23 cellular contexts compared by ENCODE assay signal in genomic region chr1:68183895-68184294, GRCh38. TPM values are rescaled to one million over a fixed set of nuclear protein-coding genes. Genes with fewer than 3 reads are reported as not detected.
DNase-seq lines count a peak whose midpoint lies in the region; ATAC-seq, FAIRE-seq and TF ChIP-seq lines count a peak whose summit lies in the region.
"Had no signal": no experiment of that assay in that cellular context is flagged by ENCODE, and none has a peak within 500 bp of the region (broad histone marks: within the 10 kb centered on the region; RNA-seq: fewer than 3 reads in every experiment).

No MANE protein-coding gene starts in this region.

- TF ChIP-seq EP300 in GM12878 (IDR thresholded peaks at IDR 0.05; ENCODE audit: borderline replicate concordance in 1 of 2, control insufficient read depth in 1 of 2, low read depth in 2 of 2, low read length in 2 of 2): no peak

- peak; percentile 16; the same call in 2 of the 3 replicates for ATAC-seq in GM12878
- ATAC-seq in GM19397 (IDR thresholded peaks at IDR 0.05; ENCODE audit: unreplicated experiment): no peak
- ATAC-seq: A549, HCT116 had no signal

- no peak overlapping the region for H3K4me3 ChIP-seq in GM12878
- H3K4me3 ChIP-seq: A549; BLaER1 treated with 17β-estradiol and CSF1 and Interleukin-3, amounts not matched to agents 10 nM and 100 nM; GM23248 had no signal

- POLR2A ChIA-PET in GM12878 (lab: Charles Lee): no interaction called here

- H3K4me2 ChIP-seq in GM12878 (ENCODE audit: control insufficient read depth, insufficient read depth): no peak overlapping the region
- H3K4me2 ChIP-seq: A549; BLaER1 treated with 17β-estradiol and CSF1 and Interleukin-3, amounts not matched to agents 10 nM and 100 nM had no signal

- FAIRE-seq in H54 (lab: Jason Lieb, UNC) (peak; percentile 15), GM12878 (lab: Jason Lieb, UNC) (no peak)
- FAIRE-seq: A549, D721Med, GM12892, H1 had no signal

- H3K9ac ChIP-seq in GM12878 (ENCODE audit: control insufficient read depth, insufficient read depth, low read length): no peak overlapping the region
- H3K9ac ChIP-seq: BLaER1 treated with 17β-estradiol and CSF1 and Interleukin-3, amounts not matched to agents 10 nM and 100 nM; GM23248 had no signal

- BruUV-seq in GM12878 (replicated peaks; lab: Mats Ljungman, UMichigan): no TSS peak

- intact Hi-C loops in GM12878 (cut with micrococcal nuclease; ENCODE audit: unreplicated experiment): no loop called here

- no peak overlapping the region for H3K27ac ChIP-seq in GM12878 (ENCODE audit: control insufficient read depth, insufficient read depth)
- H3K27ac ChIP-seq: 22Rv1; A549; BLaER1 treated with 17β-estradiol and CSF1 and Interleukin-3, amounts not matched to agents 10 nM and 100 nM; GM23248 had no signal

- no peak for TF ChIP-seq CTCF in GM12878 (IDR thresholded peaks at IDR 0.05 in 2 of 3, conservative IDR thresholded peaks at IDR 0.05 in 1 of 3; ENCODE audit: control insufficient read depth in 2 of 3, extremely low read depth in 1 of 3, insufficient read depth in 1 of 3, low read depth in 3 of 3, low read length in 3 of 3)

- H2AFZ ChIP-seq in GM12878 (ENCODE audit: control insufficient read depth, low read depth, low read length): no peak overlapping the region
- H2AFZ ChIP-seq: GM23248 had no signal

- SMC1A ChIA-PET in GM12878 (lab: Charles Lee; ENCODE audit: uncharacterized antibody, unreplicated experiment): interaction anchor here (0.8 to 1.0 kb wide), 3 partner anchors 9 to 13 kb away, joined by 3 to 4 read pairs (median 4); no protein-coding TSS in a partner anchor

- H3K9me3 ChIP-seq in GM12878 (replicated peaks; ENCODE audit: control insufficient read depth, insufficient read depth, low read length): no peaks in the 10 kb centered on the region
- H3K9me3 ChIP-seq: A549; BE2C; BLaER1 treated with 17β-estradiol and CSF1 and Interleukin-3, amounts not matched to agents 10 nM and 100 nM had no signal

- RAD21 ChIA-PET in GM12878 (lab: Charles Lee; ENCODE audit: unreplicated experiment): no interaction called here

- peaks cover 11% of the 10 kb centered on the region for H3K4me1 ChIP-seq in GM12878 (ENCODE audit: control insufficient read depth, insufficient read depth, low read length)
- H3K4me1 ChIP-seq: BE2C had no signal

- H3K36me3 ChIP-seq in GM12878 (ENCODE audit: control insufficient read depth in 2 of 2, insufficient read depth in 2 of 2, low read length in 1 of 2): no peaks in the 10 kb centered on the region
- H3K36me3 ChIP-seq: BE2C; BLaER1 treated with 17β-estradiol and CSF1 and Interleukin-3, amounts not matched to agents 10 nM and 100 nM had no signal

- no peaks in the 10 kb centered on the region for H3K79me2 ChIP-seq in GM12878 (ENCODE audit: control insufficient read depth, insufficient read depth, low read length)

- 22% methylated on average over 2 of the region's 2 CpGs for WGBS in GM12878 (ENCODE audit: insufficient coverage, insufficient replicate concordance, low lambda C conversion rate, missing lambda C conversion rate)

- in situ Hi-C loops in GM12878 (cut with MboI): no loop called here

- H3K27me3 ChIP-seq in GM12878 (replicated peaks in 1 of 2; ENCODE audit: control insufficient read depth in 2 of 2, insufficient read depth in 2 of 2, low read length in 1 of 2): no peaks in the 10 kb centered on the region; a peak in 1 of 4 replicates
- H3K27me3 ChIP-seq: BE2C; BLaER1 treated with 17β-estradiol and CSF1 and Interleukin-3, amounts not matched to agents 10 nM and 100 nM had no signal

- TF ChIP-seq RAD21 in GM12878 (IDR thresholded peaks at IDR 0.05; ENCODE audit: insufficient read depth, low read depth, low read length): no peak

- CTCF ChIA-PET in GM12878 (lab: Yijun Ruan, JAX): interaction anchor here (0.9 to 1.6 kb wide), 2 partner anchors 10 to 64 kb away, joined by 3 to 5 read pairs; no protein-coding TSS in a partner anchor

- H4K20me1 ChIP-seq in GM12878 (ENCODE audit: control insufficient read depth, insufficient read depth): no peaks in the 10 kb centered on the region
- H4K20me1 ChIP-seq: BLaER1 treated with 17β-estradiol and CSF1 and Interleukin-3, amounts not matched to agents 10 nM and 100 nM had no signal

- DNase-seq in H54 (ENCODE audit: insufficient read length, low spot score) (no peak), GM12878 (ENCODE audit: low read depth, low spot score) (no peak), fibroblast of peridontal ligament (ENCODE audit: extremely low read depth) (peak; percentile 55), SIG-M5 treated with dmso at 0.1 percent for 504 hours (lab: John Stamatoyannopoulos, UW; ENCODE audit: unreplicated experiment) (no peak), DMS79 (lab: John Stamatoyannopoulos, UW) (no peak)
- DNase-seq: ACHN; AML-193; BE2C; CD4-positive, alpha-beta T cell; CD8-positive, alpha-beta memory T cell; DMS 273 treated with DMSO at 0.1 percent for 48 hours; DMS79 treated with DMSO at 0.1 percent for 48 hours; GF-D8; GM23248; H9 had no signal

- no peak for TF ChIP-seq POLR2A in H54 (IDR thresholded peaks at IDR 0.05; ENCODE audit: low read depth, low read length)
- TF ChIP-seq POLR2A in GM12878 (IDR thresholded peaks at IDR 0.05; ENCODE audit: low read depth, low read length): no peak

TF ChIP-seq in GM12878, 131 proteins besides CTCF, POLR2A, EP300 and RAD21:
- TF ChIP-seq, protein P1, sequence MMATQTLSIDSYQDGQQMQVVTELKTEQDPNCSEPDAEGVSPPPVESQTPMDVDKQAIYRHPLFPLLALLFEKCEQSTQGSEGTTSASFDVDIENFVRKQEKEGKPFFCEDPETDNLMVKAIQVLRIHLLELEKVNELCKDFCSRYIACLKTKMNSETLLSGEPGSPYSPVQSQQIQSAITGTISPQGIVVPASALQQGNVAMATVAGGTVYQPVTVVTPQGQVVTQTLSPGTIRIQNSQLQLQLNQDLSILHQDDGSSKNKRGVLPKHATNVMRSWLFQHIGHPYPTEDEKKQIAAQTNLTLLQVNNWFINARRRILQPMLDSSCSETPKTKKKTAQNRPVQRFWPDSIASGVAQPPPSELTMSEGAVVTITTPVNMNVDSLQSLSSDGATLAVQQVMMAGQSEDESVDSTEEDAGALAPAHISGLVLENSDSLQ (IDR thresholded peaks at IDR 0.05): no peak
- TF ChIP-seq IRF5 (IDR thresholded peaks at IDR 0.05; ENCODE audit: borderline replicate concordance): no peak
- no peak for TF ChIP-seq TAF1 (IDR thresholded peaks at IDR 0.05; ENCODE audit: borderline replicate concordance, low read depth, low read length)
- TF ChIP-seq RFX5 (IDR thresholded peaks at IDR 0.05; ENCODE audit: low read depth, low read length): no peak
- TF ChIP-seq RBBP5 (conservative IDR thresholded peaks at IDR 0.05): no peak
- no peak for TF ChIP-seq ASH2L (IDR thresholded peaks at IDR 0.05; ENCODE audit: borderline replicate concordance, low read depth)
- TF ChIP-seq HCFC1 (IDR thresholded peaks at IDR 0.05; ENCODE audit: low read length): no peak
- TF ChIP-seq NFYA (IDR thresholded peaks at IDR 0.05; ENCODE audit: borderline replicate concordance, low read depth, low read length): no peak
TF ChIP-seq in GM12878: peak in this region for 0.

RNA-seq across cellular contexts. Expression of gene WLS, which starts 48.4 kb away (rescaled TPM):
- total RNA-seq in GM12878 (2013; cell fraction: nucleolus; rRNA removed): not detected in 2 replicates
- total RNA-seq in GM12878 (2014; rRNA removed) (not detected in 2 replicates), GM12878 (2014; rRNA removed; fragmentation: Illumina TruSeq; extraction: Trizol) (not detected in 2 replicates), GM12878 (2021) (0.35 and 0.36 TPM in 2 replicates)
- not detected for polyA plus RNA-seq in GM12878 (2011; ENCODE audit: low read depth)
- polyA plus RNA-seq in GM12878 (2011; rRNA removed) (0.04 and 0.06 TPM in 2 replicates), GM12878 (2014; fragmentation: Illumina TruSeq; extraction: Trizol) (not detected in 2 replicates), GM12878 (2014; fragmentation: Nextera tagmentation; extraction: Ambion mirVana) (not detected), GM12878 (2014; rRNA removed) (0.11 TPM in 1 of 2 replicates, not detected in the other), GM12878 (2016; fragmentation: Nextera tagmentation; extraction: Ambion mirVana) (not detected)
- polyA plus RNA-seq in GM12878 (2011; cell fraction: cytosol; rRNA removed): 0.10 TPM in 1 of 2 replicates, not detected in the other
- 0.31 TPM in 1 of 2 replicates, not detected in the other for polyA plus RNA-seq in GM12878 (2011; cell fraction: nucleus; rRNA removed)
- polyA plus RNA-seq in GM12878 (2012): 0.18 TPM in 1 of 2 replicates, not detected in the other
- polyA minus RNA-seq in GM12878 (2011; rRNA and poly(A)+ RNA removed): not detected in 2 replicates
- polyA minus RNA-seq in GM12878 (2011; cell fraction: cytosol; rRNA and poly(A)+ RNA removed): 1.5 TPM in 1 of 2 replicates, not detected in the other
- 0.29 TPM in 1 of 2 replicates, not detected in the other for polyA minus RNA-seq in GM12878 (2011; cell fraction: nucleus; rRNA and poly(A)+ RNA removed)
- total RNA-seq: CD8-positive, alpha-beta memory T cell had no signal
- polyA plus RNA-seq: CD8-positive, alpha-beta memory T cell had no signal
